8 cellular contexts compared by ENCODE assay signal in genomic region chr9:112378441-112379176, GRCh38. TPM values are rescaled to one million over a fixed set of nuclear protein-coding genes. Genes with fewer than 3 reads are reported as not detected.
DNase-seq lines count a peak whose midpoint lies in the region; ATAC-seq, FAIRE-seq and TF ChIP-seq lines count a peak whose summit lies in the region.

No MANE protein-coding gene starts in this region.

- intact Hi-C loops in endothelial cell of umbilical vein (cut with micrococcal nuclease) (loop anchor here (2.0 to 5.0 kb wide), 2 partner anchors 46 to 109 kb away; partner anchors contain the start of genes KIAA1958 and PTBP3), uterus (cut with DNase I; ENCODE audit: low total_unique reads) (no loop called here)

- H3K4me1 ChIP-seq in endothelial cell of umbilical vein (ENCODE audit: control insufficient read depth, extremely low read depth, insufficient read depth, low read length) = peaks cover 19% of the 10 kb centered on the region
- H3K4me1 ChIP-seq in uterus = peaks cover 4 to 10% of the 10 kb centered on the region in 2 donors

- H3K9me3 Mint-ChIP-seq in naive thymus-derived CD8-positive, alpha-beta T cell = peaks cover 0 to 7% (median 1%) of the 10 kb centered on the region in 9 donors

- no peaks in the 10 kb centered on the region for H3K27me3 Mint-ChIP-seq in naive thymus-derived CD8-positive, alpha-beta T cell

- TF ChIP-seq CTCF in AG04449 (IDR thresholded peaks at IDR 0.05; ENCODE audit: insufficient read depth, low read length, missing control alignments) (no peak), VCaP (conservative IDR thresholded peaks at IDR 0.05) (no peak), endothelial cell of umbilical vein (IDR thresholded peaks at IDR 0.05; ENCODE audit: extremely low read depth in 1 of 2, insufficient read depth in 1 of 2, low read depth in 1 of 2, low read length in 2 of 2) (no peak), uterus (IDR thresholded peaks at IDR 0.05) (no peak)

- CTCF ChIA-PET in AG04449 (lab: Yijun Ruan, JAX) (interaction anchor here (0.9 to 3.0 kb wide), 10 partner anchors 11 to 414 kb away, joined by 3 to 27 read pairs (median 4); no protein-coding TSS in a partner anchor), endothelial cell of umbilical vein (lab: Charles Lee) (interaction anchor here (1.2 to 2.8 kb wide), 13 partner anchors 9 to 524 kb away, joined by 3 to 17 read pairs (median 8); partner anchors contain the start of genes INIP and PTBP3)

- no TSS peak for BruUV-seq in endothelial cell of umbilical vein (replicated peaks; lab: Mats Ljungman, UMichigan)

- no peaks in the 10 kb centered on the region for H4K20me1 ChIP-seq in endothelial cell of umbilical vein (replicated peaks; ENCODE audit: control insufficient read depth, extremely low read depth, insufficient read depth, low read length)

- H3K27ac ChIP-seq in VCaP = peak overlapping the region; percentile 96
- H3K27ac ChIP-seq in endothelial cell of umbilical vein (ENCODE audit: insufficient read depth, low read depth, low read length) = peak overlapping the region; percentile 94
- H3K27ac ChIP-seq in uterus = peak overlapping the region; percentile 95 to 98

- H3K4me2 ChIP-seq in endothelial cell of umbilical vein (ENCODE audit: insufficient read depth, low read length) = peak overlapping the region; percentile 99

- peak overlapping the region; percentile 93 to 100 (median 99) for H3K4me3 Mint-ChIP-seq in naive thymus-derived CD8-positive, alpha-beta T cell

- TF ChIP-seq POLR2A in endothelial cell of umbilical vein (IDR thresholded peaks at IDR 0.05; ENCODE audit: low read depth, low read length) (no peak), uterus (IDR thresholded peaks at IDR 0.05) (no peak)

- no peaks in the 10 kb centered on the region for H3K27me3 ChIP-seq in endothelial cell of umbilical vein (ENCODE audit: control insufficient read depth in 2 of 2, insufficient read depth in 2 of 2, low read length in 2 of 2)
- no peaks in the 10 kb centered on the region for H3K27me3 ChIP-seq in uterus

- H3K9ac ChIP-seq in endothelial cell of umbilical vein (replicated peaks; ENCODE audit: extremely low read depth, insufficient read depth, low read length) = peak overlapping the region; percentile 93

- H3K36me3 ChIP-seq in endothelial cell of umbilical vein (ENCODE audit: control insufficient read depth in 2 of 2, extremely low read depth in 1 of 2, insufficient read depth in 2 of 2, low read length in 2 of 2) (no peaks in the 10 kb centered on the region), uterus (no peaks in the 10 kb centered on the region)

- H3K4me3 ChIP-seq in AG04449 (ENCODE audit: low read depth, low read length) (peak overlapping the region; percentile 90), endothelial cell of umbilical vein (replicated peaks in 1 of 3; ENCODE audit: insufficient read depth in 1 of 3, low read depth in 1 of 3, low read length in 3 of 3) (peak overlapping the region; percentile 79 to 98 (median 87)), uterus (peak overlapping the region; percentile 57 to 94)

- peaks cover 25 to 59% (median 51%) of the 10 kb centered on the region in 4 donors for H3K4me1 Mint-ChIP-seq in naive thymus-derived CD8-positive, alpha-beta T cell

- H2AFZ ChIP-seq in endothelial cell of umbilical vein (ENCODE audit: low read depth, low read length) = peak overlapping the region; percentile 85

- ATAC-seq in GM18873 (IDR thresholded peaks at IDR 0.05; ENCODE audit: low FRiP score, unreplicated experiment) (peak; percentile 2), HG03457 (IDR thresholded peaks at IDR 0.05; ENCODE audit: unreplicated experiment) (peak; percentile 0)
- ATAC-seq in naive thymus-derived CD8-positive, alpha-beta T cell = no peak

- no peaks in the 10 kb centered on the region for H3K9me1 ChIP-seq in endothelial cell of umbilical vein (replicated peaks; ENCODE audit: control insufficient read depth, extremely low read depth, insufficient read depth, low read length)

- POLR2A ChIA-PET in AG04449 (lab: Yijun Ruan, JAX) (interaction anchor here (1.1 to 1.3 kb wide), 4 partner anchors 9 to 264 kb away, joined by 3 to 5 read pairs (median 4); no protein-coding TSS in a partner anchor), endothelial cell of umbilical vein (lab: Charles Lee) (interaction anchor here (1.0 to 1.7 kb wide), 4 partner anchors 12 to 309 kb away, joined by 3 to 5 read pairs (median 4); partner anchors contain the start of gene KIAA1958)
- POLR2A ChIA-PET in naive thymus-derived CD8-positive, alpha-beta T cell (lab: Charles Lee) = interaction anchor here (0.7 to 2.5 kb wide), 7 partner anchors 10 to 372 kb away, joined by 3 to 23 read pairs (median 3); partner anchors contain the start of genes KIAA1958, PTBP3 and SNX30

- peak overlapping the region; percentile 95 to 98 (median 98) for H3K27ac Mint-ChIP-seq in naive thymus-derived CD8-positive, alpha-beta T cell

- H3K9me3 ChIP-seq in endothelial cell of umbilical vein (replicated peaks; ENCODE audit: control insufficient read depth, insufficient read depth, low read length) (no peaks in the 10 kb centered on the region), uterus (no peaks in the 10 kb centered on the region)

- H3K36me3 Mint-ChIP-seq in naive thymus-derived CD8-positive, alpha-beta T cell = peaks cover under 1 to 7% (median 6%) of the 10 kb centered on the region in 3 donors

- DNase-seq in AG04449 (ENCODE audit: low read depth, low spot score) (no peak), endothelial cell of umbilical vein (ENCODE audit: low read depth, low spot score) (peak; percentile 16), uterus (peak in 1 of 2 donors; percentile 17), AG08395 (ENCODE audit: low spot score) (no peak)
- no peak for DNase-seq in naive thymus-derived CD8-positive, alpha-beta T cell

- H3K79me2 ChIP-seq in endothelial cell of umbilical vein (ENCODE audit: control insufficient read depth, insufficient read depth, low read length) = peaks cover 11% of the 10 kb centered on the region

- FAIRE-seq in endothelial cell of umbilical vein (lab: Jason Lieb, UNC) = peak; percentile 46

- dilution Hi-C loops in endothelial cell of umbilical vein (cut with MboI; ENCODE audit: extremely low pct_ligation_motif_present, low sequenced_read_pairs) = no loop called here

TF ChIP-seq in endothelial cell of umbilical vein, 7 proteins besides CTCF, POLR2A, EP300 and RAD21:
- TF ChIP-seq GATA2 (IDR thresholded peaks at IDR 0.05; ENCODE audit: insufficient read depth, insufficient read length, low read depth, low read length) = no peak
- TF ChIP-seq MYC (IDR thresholded peaks at IDR 0.05; ENCODE audit: low read depth, low read length) = no peak
- TF ChIP-seq, protein P1, sequence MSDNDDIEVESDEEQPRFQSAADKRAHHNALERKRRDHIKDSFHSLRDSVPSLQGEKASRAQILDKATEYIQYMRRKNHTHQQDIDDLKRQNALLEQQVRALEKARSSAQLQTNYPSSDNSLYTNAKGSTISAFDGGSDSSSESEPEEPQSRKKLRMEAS (IDR thresholded peaks at IDR 0.05; ENCODE audit: insufficient read depth, insufficient read length) = no peak
- TF ChIP-seq EZH2 (IDR thresholded peaks at IDR 0.05; ENCODE audit: borderline replicate concordance, low read depth, low read length, severe bottlenecking) = no peak
- TF ChIP-seq POLR2AphosphoS5 (IDR thresholded peaks at IDR 0.05; ENCODE audit: insufficient read depth, low read depth, low read length) = no peak
- no peak for TF ChIP-seq JUN (IDR thresholded peaks at IDR 0.05; ENCODE audit: borderline replicate concordance, insufficient read depth, insufficient read length, low read depth)
- TF ChIP-seq FOS (IDR thresholded peaks at IDR 0.05; ENCODE audit: borderline replicate concordance, insufficient read depth, low read length) = no peak

RNA-seq across cellular contexts. Expression of gene HSDL2, which starts 1.3 kb away (rescaled TPM):
- total RNA-seq in endothelial cell of umbilical vein (15.6 and 22.1 TPM in 2 replicates), uterus (10 to 100 TPM; 12.6 to 55.1 (median 39.1) TPM)
- polyA plus RNA-seq in endothelial cell of umbilical vein = 4.0 and 5.6 TPM in 2 replicates
- 10.8 and 11.9 TPM in 2 replicates for polyA plus RNA-seq in endothelial cell of umbilical vein (2011; cell fraction: cytosol; rRNA removed)
- polyA plus RNA-seq in endothelial cell of umbilical vein (2011; cell fraction: nucleus; rRNA removed) = 9.5 and 11.1 TPM in 2 replicates
- 25.4 and 27.2 TPM in 2 replicates for polyA plus RNA-seq in endothelial cell of umbilical vein (2012)
- 18.9 and 25.1 TPM in 2 replicates for polyA minus RNA-seq in endothelial cell of umbilical vein
- polyA minus RNA-seq in endothelial cell of umbilical vein (2011; cell fraction: cytosol; rRNA and poly(A)+ RNA removed) = 49.8 TPM
- polyA minus RNA-seq in endothelial cell of umbilical vein (2011; cell fraction: nucleus; rRNA and poly(A)+ RNA removed) = 6.1 and 6.9 TPM in 2 replicates
- 10 to 100 TPM; 13.2 to 17.2 TPM for total RNA-seq in naive thymus-derived CD8-positive, alpha-beta T cell
- 10 to 100 TPM; 15.5 to 25.0 (median 19.6) TPM for polyA plus RNA-seq in naive thymus-derived CD8-positive, alpha-beta T cell

RNA-seq across cellular contexts. Expression of gene PTBP3, which starts 45.2 kb away (rescaled TPM):
- total RNA-seq in endothelial cell of umbilical vein (73.2 and 75.0 TPM in 2 replicates), uterus (10 to 100 TPM; 25.0 to 64.6 (median 36.2) TPM)
- polyA plus RNA-seq in endothelial cell of umbilical vein = 42.4 and 49.5 TPM in 2 replicates
- 28.9 and 33.2 TPM in 2 replicates for polyA plus RNA-seq in endothelial cell of umbilical vein (2011; cell fraction: cytosol; rRNA removed)
- 29.8 and 35.3 TPM in 2 replicates for polyA plus RNA-seq in endothelial cell of umbilical vein (2011; cell fraction: nucleus; rRNA removed)
- 21.2 and 32.0 TPM in 2 replicates for polyA plus RNA-seq in endothelial cell of umbilical vein (2012)
- polyA minus RNA-seq in endothelial cell of umbilical vein = 87.6 and 106 TPM in 2 replicates
- 23.7 TPM for polyA minus RNA-seq in endothelial cell of umbilical vein (2011; cell fraction: cytosol; rRNA and poly(A)+ RNA removed)
- 34.5 and 49.3 TPM in 2 replicates for polyA minus RNA-seq in endothelial cell of umbilical vein (2011; cell fraction: nucleus; rRNA and poly(A)+ RNA removed)
- total RNA-seq in naive thymus-derived CD8-positive, alpha-beta T cell = 100 to 1,000 TPM; 120 to 123 TPM
- polyA plus RNA-seq in naive thymus-derived CD8-positive, alpha-beta T cell = 10 to 100 TPM; 32.1 to 51.0 (median 35.9) TPM

Comparison
In these comparisons a context has a peak if more than half of its experiments do, and no peak if none do; other contexts are left out.
1. ATAC-seq: peak in GM18873 (single experiment) and HG03457 (single experiment); none in naive thymus-derived CD8-positive, alpha-beta T cell (0 of 2).
2. Peak in every context shown above with its lines, with median percentiles within 50 percentile points of each other: H3K4me3 ChIP-seq and H3K27ac ChIP-seq.